ENCODE assay signal across 28 cellular contexts in the genomic region with DNA sequence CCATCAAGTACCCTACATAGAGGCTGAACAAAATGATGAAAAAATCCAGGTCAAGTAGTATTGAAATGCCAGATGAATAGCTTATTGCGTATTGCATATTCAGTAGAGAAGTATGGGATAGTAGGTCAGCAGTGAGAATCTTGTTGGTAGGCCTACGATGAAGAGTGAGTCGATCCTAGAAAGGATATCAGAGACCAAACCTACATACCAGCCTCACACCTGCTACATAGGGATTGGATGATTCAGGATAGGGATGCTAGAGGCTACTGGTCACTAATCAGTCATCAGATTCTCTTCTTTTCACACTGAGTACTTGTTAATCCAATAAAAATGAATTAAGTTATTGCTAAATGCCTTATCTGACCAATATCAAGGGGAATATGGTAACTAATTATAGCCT.
"Had no signal": no experiment of that assay in that cellular context is flagged by ENCODE, and none has a peak within 500 bp of the region (broad histone marks: within the 10 kb centered on the region; RNA-seq: fewer than 3 reads in every experiment).

No MANE protein-coding gene starts in this region.

- H3K27me3 ChIP-seq: dorsolateral prefrontal cortex, gastrocnemius medialis, left lung, right atrium auricular region, tibial nerve, upper lobe of right lung, uterus had no signal

- FAIRE-seq: colon, keratinocyte had no signal

- H3K4me1 ChIP-seq: gastrocnemius medialis, left lung, prostate gland, right atrium auricular region, upper lobe of right lung, uterus had no signal

- DNase-seq: dorsolateral prefrontal cortex; effector CD4-positive, alpha-beta T cell; foreskin fibroblast; gastrocnemius medialis; head of caudate nucleus; left lung; mesenchymal stem cell; mucosa of descending colon; naive B cell; nephron progenitor cell; nucleus accumbens; stimulated activated CD4-positive, alpha-beta T cell treated with anti-CD3 and anti-CD28 coated beads, Interleukin-12 subunit alpha, Interleukin-12 subunit beta, amount 100 ng/mL, for 4 hours; stimulated activated CD4-positive, alpha-beta T cell treated with anti-CD3 and anti-CD28 coated beads, Interleukin-1b, Interleukin-23, amount 100 ng/mL, for 48 hours; stimulated activated CD4-positive, alpha-beta T cell treated with anti-CD3 and anti-CD28 coated beads, Interleukin-4, amount 100 ng/mL, for 1 hour; stimulated activated CD8-positive, alpha-beta memory T cell treated with anti-CD3 and anti-CD28 coated beads, Interleukin-4, amount 100 ng/mL, for 48 hours; stimulated activated naive CD4-positive, alpha-beta T cell treated with Interleukin-2 at 50 U/mL for 16 hours; upper lobe of right lung; uterus had no signal

- H3K27ac ChIP-seq: dorsolateral prefrontal cortex, epithelial cell of prostate, gastrocnemius medialis, left lung, prostate gland, right atrium auricular region, thoracic aorta, tibial nerve, upper lobe of right lung, uterus had no signal

- H3K9me3 ChIP-seq: gastrocnemius medialis, left lung, mucosa of descending colon, prostate gland, right atrium auricular region, thoracic aorta, tibial nerve, upper lobe of right lung, uterus had no signal

- H3K36me3 ChIP-seq: gastrocnemius medialis, left lung, prostate gland, right atrium auricular region, thoracic aorta, tibial nerve, upper lobe of right lung, uterus had no signal

- H3K4me3 ChIP-seq: dorsolateral prefrontal cortex, gastrocnemius medialis, left lung, mucosa of descending colon, prostate gland, right atrium auricular region, smooth muscle cell, thoracic aorta, tibial nerve, upper lobe of right lung, uterus had no signal

- ATAC-seq: esophagus mucosa, gastrocnemius medialis, left lung, mucosa of descending colon, sciatic nerve, upper lobe of right lung had no signal

- H3K4me2 ChIP-seq: smooth muscle cell had no signal
